Comparison of ENCODE assay signal across 8 cellular contexts in genomic region chr2:181904022-181904632, GRCh38. TPM values are rescaled to one million over a fixed set of nuclear protein-coding genes. Genes with fewer than 3 reads are reported as not detected.
DNase-seq lines count a peak whose midpoint lies in the region; ATAC-seq, FAIRE-seq and TF ChIP-seq lines count a peak whose summit lies in the region.

No MANE protein-coding gene starts in this region.

- TF ChIP-seq CTCF in natural killer cell (IDR thresholded peaks at IDR 0.05) (peak; percentile 67), WTC11 (IDR thresholded peaks at IDR 0.05) (peak; percentile 30; the same call in 1 of the 2 replicates)

- no peak for TF ChIP-seq EP300 in Ishikawa (IDR thresholded peaks at IDR 0.05; ENCODE audit: borderline replicate concordance)

- CTCF ChIA-PET in WTC11 (lab: Charles Lee), result interaction anchor here (0.7 to 2.2 kb wide), 7 partner anchors 14 to 189 kb away, joined by 3 to 13 read pairs (median 3); no protein-coding TSS in a partner anchor

- FAIRE-seq in urothelium cell line (lab: Jason Lieb, UNC), result no peak

- H3K9me3 Mint-ChIP-seq in natural killer cell (no peaks in the 10 kb centered on the region), WTC11 (no peaks in the 10 kb centered on the region)
- no peaks in the 10 kb centered on the region for H3K9me3 Mint-ChIP-seq in natural killer cell treated with Interleukin-12 subunit alpha and Interleukin-12 subunit beta and Interleukin-15 and Interleukin-18, amount 100 ng/mL, for 72 hours

- no peak overlapping the region for H3K4me3 Mint-ChIP-seq in natural killer cell
- no peak overlapping the region for H3K4me3 Mint-ChIP-seq in natural killer cell treated with Interleukin-12 subunit alpha and Interleukin-12 subunit beta and Interleukin-15 and Interleukin-18, amount 100 ng/mL, for 72 hours
- no peak overlapping the region for H3K4me3 Mint-ChIP-seq in WTC11

- H3K36me3 Mint-ChIP-seq in natural killer cell (peaks cover 25% of the 10 kb centered on the region), WTC11 (peaks cover 25% of the 10 kb centered on the region)
- H3K36me3 Mint-ChIP-seq in natural killer cell treated with Interleukin-12 subunit alpha and Interleukin-12 subunit beta and Interleukin-15 and Interleukin-18, amount 100 ng/mL, for 72 hours, result peaks cover 34% of the 10 kb centered on the region

- no peaks in the 10 kb centered on the region for H3K27me3 Mint-ChIP-seq in natural killer cell (ENCODE audit: low read depth in 2 of 2)
- no peaks in the 10 kb centered on the region for H3K27me3 Mint-ChIP-seq in natural killer cell treated with Interleukin-12 subunit alpha and Interleukin-12 subunit beta and Interleukin-15 and Interleukin-18, amount 100 ng/mL, for 72 hours
- H3K27me3 Mint-ChIP-seq in WTC11 (ENCODE audit: low read depth), result no peaks in the 10 kb centered on the region

- DNase-seq in natural killer cell (no peak), WTC11 (ENCODE audit: low spot score) (no peak), iPS-NIHi7 (ENCODE audit: extremely low spot score) (peak; percentile 40), urothelium cell line (ENCODE audit: low spot score) (peak; percentile 20), ecto neural progenitor cell (ENCODE audit: low spot score) (no peak), HuH-7 (ENCODE audit: low spot score) (no peak)
- DNase-seq in natural killer cell treated with Interleukin-12 subunit alpha and Interleukin-12 subunit beta and Interleukin-15 and Interleukin-18, amount 100 ng/mL, for 72 hours (ENCODE audit: low spot score), result no peak

- H3K4me1 Mint-ChIP-seq in natural killer cell (peaks cover 5 to 19% of the 10 kb centered on the region in 2 donors), WTC11 (no peaks in the 10 kb centered on the region)
- peaks cover 7 to 14% of the 10 kb centered on the region in 2 donors for H3K4me1 Mint-ChIP-seq in natural killer cell treated with Interleukin-12 subunit alpha and Interleukin-12 subunit beta and Interleukin-15 and Interleukin-18, amount 100 ng/mL, for 72 hours (ENCODE audit: low read depth in 2 of 2)

- intact Hi-C loops in natural killer cell (cut with micrococcal nuclease), result loop anchor here (2.0 kb wide), 2 partner anchors 161 to 827 kb away; no protein-coding TSS in a partner anchor

- POLR2A ChIA-PET in WTC11 (lab: Charles Lee), result no interaction called here

- ATAC-seq in natural killer cell (peak in 2 of 3 donors; percentile 43 to 53), WTC11 (no peak; the same call in 1 of the 2 replicates)
- no peak for ATAC-seq in natural killer cell treated with Interleukin-12 subunit alpha and Interleukin-12 subunit beta and Interleukin-15 and Interleukin-18, amount 100 ng/mL, for 72 hours

- TF ChIP-seq RAD21 in Ishikawa (IDR thresholded peaks at IDR 0.05; ENCODE audit: low read depth), result peak; percentile 49

- no peak overlapping the region for H3K27ac Mint-ChIP-seq in natural killer cell
- H3K27ac Mint-ChIP-seq in natural killer cell treated with Interleukin-12 subunit alpha and Interleukin-12 subunit beta and Interleukin-15 and Interleukin-18, amount 100 ng/mL, for 72 hours, result no peak overlapping the region
- H3K27ac Mint-ChIP-seq in WTC11, result peak overlapping the region; percentile 24; the same call in 1 of the 2 replicates

TF ChIP-seq in Ishikawa, 13 proteins besides CTCF, POLR2A, EP300 and RAD21:
- TF ChIP-seq MAX (IDR thresholded peaks at IDR 0.05), result no peak
- no peak for TF ChIP-seq CEBPB (IDR thresholded peaks at IDR 0.05)

TF ChIP-seq in WTC11, 78 proteins besides CTCF, POLR2A, EP300 and RAD21 (continues in another document):
- TF ChIP-seq MAX (CRISPR knock-in tag; IDR thresholded peaks at IDR 0.05), result no peak
- TF ChIP-seq ATF3 (CRISPR knock-in tag; conservative IDR thresholded peaks at IDR 0.05), result no peak
- TF ChIP-seq USF2 (CRISPR knock-in tag; IDR thresholded peaks at IDR 0.05), result no peak
- TF ChIP-seq OVOL2 (CRISPR knock-in tag; IDR thresholded peaks at IDR 0.05; ENCODE audit: borderline replicate concordance), result no peak
- no peak for TF ChIP-seq GABPB1 (CRISPR knock-in tag; IDR thresholded peaks at IDR 0.05)
- no peak for TF ChIP-seq JUN (CRISPR knock-in tag; IDR thresholded peaks at IDR 0.05)
- no peak for TF ChIP-seq ATF2 (CRISPR knock-in tag; IDR thresholded peaks at IDR 0.05; ENCODE audit: borderline replicate concordance, low read depth)
- no peak for TF ChIP-seq ERG (CRISPR knock-in tag; IDR thresholded peaks at IDR 0.05)
- no peak for TF ChIP-seq ZNF671 (CRISPR knock-in tag; IDR thresholded peaks at IDR 0.05)
- TF ChIP-seq SOX15 (CRISPR knock-in tag; IDR thresholded peaks at IDR 0.05), result no peak
- TF ChIP-seq ZSCAN18 (CRISPR knock-in tag; IDR thresholded peaks at IDR 0.05), result no peak
- TF ChIP-seq FOXK1 (CRISPR knock-in tag; IDR thresholded peaks at IDR 0.05), result no peak

RNA-seq across cellular contexts. Expression of gene ITPRID2, which starts 12.6 kb away (rescaled TPM):
- total RNA-seq in natural killer cell (10 to 100 TPM; 63.7 to 89.6 (median 65.8) TPM), WTC11 (2021) (12.4 to 19.4 TPM (median 17.2 TPM) in 3 replicates)
- total RNA-seq in natural killer cell treated with Interleukin-12 subunit alpha and Interleukin-12 subunit beta and Interleukin-15 and Interleukin-18, amount 100 ng/mL, for 72 hours, result 10 to 100 TPM; 53.4 to 79.7 TPM

Comparison
In these comparisons a context has a peak if more than half of its experiments do, and no peak if none do; other contexts are left out.
1. ATAC-seq: peak in natural killer cell (2 of 3); none in natural killer cell treated with Interleukin-12 subunit alpha and Interleukin-12 subunit beta and Interleukin-15 and Interleukin-18, amount 100 ng/mL, for 72 hours (0 of 2) and WTC11 (single experiment).
2. DNase-seq: peak in iPS-NIHi7 (single experiment) and urothelium cell line (single experiment); none in natural killer cell (single experiment), natural killer cell treated with Interleukin-12 subunit alpha and Interleukin-12 subunit beta and Interleukin-15 and Interleukin-18, amount 100 ng/mL, for 72 hours (single experiment), WTC11 (single experiment), ecto neural progenitor cell (single experiment) and HuH-7 (single experiment).